In genomic region chr20:41619360-41620115, GRCh38 we compare ENCODE assay signal across 9 cellular contexts. TPM values are rescaled to one million over a fixed set of nuclear protein-coding genes. Genes with fewer than 3 reads are reported as not detected.
DNase-seq lines count a peak whose midpoint lies in the region; ATAC-seq and FAIRE-seq lines count a peak whose summit lies in the region.
"Had no signal": no experiment of that assay in that cellular context is flagged by ENCODE, and none has a peak within 500 bp of the region (broad histone marks: within the 10 kb centered on the region; RNA-seq: fewer than 3 reads in every experiment).

No MANE protein-coding gene starts in this region.

- CTCF ChIA-PET in activated CD4-positive, alpha-beta memory T cell treated with anti-CD3 and anti-CD28 coated beads, Interleukin-2, amount 10 ng/mL, durations not matched to agents 7 days and 5 days (lab: Charles Lee), result no interaction called here

- H3K36me3 Mint-ChIP-seq in stimulated activated naive CD8-positive, alpha-beta T cell treated with anti-CD3 and anti-CD28 coated beads, Interleukin-15, Interleukin-2, amounts not matched to agents 100 ng/mL and 50 ng/mL, for 24 hours (ENCODE audit: low read depth), result no peaks in the 10 kb centered on the region
- no peaks in the 10 kb centered on the region for H3K36me3 Mint-ChIP-seq in activated CD4-positive, alpha-beta memory T cell treated with anti-CD3 and anti-CD28 coated beads, Interleukin-2, amount 10 ng/mL, durations not matched to agents 7 days and 5 days (ENCODE audit: low read depth)

- no peak overlapping the region for H3K4me3 ChIP-seq in small intestine (ENCODE audit: low read depth in 1 of 2, low read length in 2 of 2)

- no peaks in the 10 kb centered on the region for H3K9me3 ChIP-seq in small intestine (ENCODE audit: control insufficient read depth, low read depth)

- 71 to 80% (median 73%) methylated on average over 5 of the region's 5 CpGs for WGBS in small intestine, 3 donors

- FAIRE-seq in small intestine (lab: Jason Lieb, UNC), result no peak

- no peak for DNase-seq in stimulated activated naive CD8-positive, alpha-beta T cell treated with anti-CD3 and anti-CD28 coated beads, Interleukin-15, Interleukin-2, amounts not matched to agents 100 U/mL and 50 U/mL, for 24 hours
- no peak for DNase-seq in activated CD4-positive, alpha-beta memory T cell treated with anti-CD3 and anti-CD28 coated beads, Interleukin-2, amount 10 ng/mL, durations not matched to agents 7 days and 5 days
- DNase-seq in inferior parietal cortex (ENCODE audit: extremely low spot score) (peak; percentile 20), T-helper 9 cell (no peak), small intestine (no peak)
- DNase-seq: stimulated activated CD4-positive, alpha-beta T cell treated with anti-CD3 and anti-CD28 coated beads, Interleukin-2, amount 100 ng/mL, for 24 hours had no signal

- H3K27ac Mint-ChIP-seq in stimulated activated naive CD8-positive, alpha-beta T cell treated with anti-CD3 and anti-CD28 coated beads, Interleukin-15, Interleukin-2, amounts not matched to agents 100 ng/mL and 50 ng/mL, for 24 hours, result no peak overlapping the region
- no peak overlapping the region for H3K27ac Mint-ChIP-seq in activated CD4-positive, alpha-beta memory T cell treated with anti-CD3 and anti-CD28 coated beads, Interleukin-2, amount 10 ng/mL, durations not matched to agents 7 days and 5 days

- no peaks in the 10 kb centered on the region for H3K27me3 Mint-ChIP-seq in stimulated activated naive CD8-positive, alpha-beta T cell treated with anti-CD3 and anti-CD28 coated beads, Interleukin-15, Interleukin-2, amounts not matched to agents 100 ng/mL and 50 ng/mL, for 24 hours
- peaks cover 6% of the 10 kb centered on the region for H3K27me3 Mint-ChIP-seq in activated CD4-positive, alpha-beta memory T cell treated with anti-CD3 and anti-CD28 coated beads, Interleukin-2, amount 10 ng/mL, durations not matched to agents 7 days and 5 days

- no peaks in the 10 kb centered on the region for H3K36me3 ChIP-seq in small intestine (ENCODE audit: control insufficient read depth in 2 of 2, insufficient read depth in 2 of 2, low read length in 2 of 2)

- H3K4me1 ChIP-seq in small intestine (ENCODE audit: control insufficient read depth in 2 of 2, insufficient read depth in 1 of 2, low read depth in 1 of 2, low read length in 1 of 2), result peaks cover 0 to 4% of the 10 kb centered on the region in 2 donors

- no peak for ATAC-seq in stimulated activated naive CD8-positive, alpha-beta T cell treated with anti-CD3 and anti-CD28 coated beads, Interleukin-15, Interleukin-2, amounts not matched to agents 100 U/mL and 50 U/mL, for 24 hours
- ATAC-seq in GM21515 (IDR thresholded peaks at IDR 0.05; ENCODE audit: unreplicated experiment) (no peak), HG02870 (IDR thresholded peaks at IDR 0.05; ENCODE audit: unreplicated experiment) (no peak)

- H3K27me3 ChIP-seq in small intestine (ENCODE audit: control insufficient read depth in 2 of 2, insufficient read depth in 2 of 2, low read length in 2 of 2), result no peaks in the 10 kb centered on the region

- H3K4me1 Mint-ChIP-seq in stimulated activated naive CD8-positive, alpha-beta T cell treated with anti-CD3 and anti-CD28 coated beads, Interleukin-15, Interleukin-2, amounts not matched to agents 100 ng/mL and 50 ng/mL, for 24 hours (ENCODE audit: low read depth), result peaks cover 38% of the 10 kb centered on the region
- H3K4me1 Mint-ChIP-seq in activated CD4-positive, alpha-beta memory T cell treated with anti-CD3 and anti-CD28 coated beads, Interleukin-2, amount 10 ng/mL, durations not matched to agents 7 days and 5 days, result peaks cover 31% of the 10 kb centered on the region

- POLR2A ChIA-PET in activated CD4-positive, alpha-beta memory T cell treated with anti-CD3 and anti-CD28 coated beads, Interleukin-2, amount 10 ng/mL, durations not matched to agents 7 days and 5 days (lab: Charles Lee), result interaction anchor here (1.1 kb wide), 1 partner anchor 73 kb away, joined by 7 read pairs; no protein-coding TSS in a partner anchor

- no peaks in the 10 kb centered on the region for H3K9me3 Mint-ChIP-seq in stimulated activated naive CD8-positive, alpha-beta T cell treated with anti-CD3 and anti-CD28 coated beads, Interleukin-15, Interleukin-2, amounts not matched to agents 100 ng/mL and 50 ng/mL, for 24 hours
- no peaks in the 10 kb centered on the region for H3K9me3 Mint-ChIP-seq in activated CD4-positive, alpha-beta memory T cell treated with anti-CD3 and anti-CD28 coated beads, Interleukin-2, amount 10 ng/mL, durations not matched to agents 7 days and 5 days

- no peak overlapping the region for H3K27ac ChIP-seq in small intestine (ENCODE audit: low read depth in 1 of 2, low read length in 1 of 2)

- peak overlapping the region; percentile 72 for H3K4me3 Mint-ChIP-seq in stimulated activated naive CD8-positive, alpha-beta T cell treated with anti-CD3 and anti-CD28 coated beads, Interleukin-15, Interleukin-2, amounts not matched to agents 100 ng/mL and 50 ng/mL, for 24 hours
- peak overlapping the region; percentile 67 for H3K4me3 Mint-ChIP-seq in activated CD4-positive, alpha-beta memory T cell treated with anti-CD3 and anti-CD28 coated beads, Interleukin-2, amount 10 ng/mL, durations not matched to agents 7 days and 5 days

RNA-seq across cellular contexts. Expression of gene CHD6, which starts 1.4 kb away (rescaled TPM):
- total RNA-seq in activated CD4-positive, alpha-beta memory T cell treated with anti-CD3 and anti-CD28 coated beads, Interleukin-2, amount 10 ng/mL, durations not matched to agents 7 days and 5 days, result 10 to 100 TPM; 28.0 to 30.3 TPM
- 10 to 100 TPM in 2 of 3 donors, 1 to 10 TPM in 1; 5.3 to 46.7 (median 11.6) TPM for polyA plus RNA-seq in small intestine
